1 cellular context compared by ENCODE assay signal in the genomic region with DNA sequence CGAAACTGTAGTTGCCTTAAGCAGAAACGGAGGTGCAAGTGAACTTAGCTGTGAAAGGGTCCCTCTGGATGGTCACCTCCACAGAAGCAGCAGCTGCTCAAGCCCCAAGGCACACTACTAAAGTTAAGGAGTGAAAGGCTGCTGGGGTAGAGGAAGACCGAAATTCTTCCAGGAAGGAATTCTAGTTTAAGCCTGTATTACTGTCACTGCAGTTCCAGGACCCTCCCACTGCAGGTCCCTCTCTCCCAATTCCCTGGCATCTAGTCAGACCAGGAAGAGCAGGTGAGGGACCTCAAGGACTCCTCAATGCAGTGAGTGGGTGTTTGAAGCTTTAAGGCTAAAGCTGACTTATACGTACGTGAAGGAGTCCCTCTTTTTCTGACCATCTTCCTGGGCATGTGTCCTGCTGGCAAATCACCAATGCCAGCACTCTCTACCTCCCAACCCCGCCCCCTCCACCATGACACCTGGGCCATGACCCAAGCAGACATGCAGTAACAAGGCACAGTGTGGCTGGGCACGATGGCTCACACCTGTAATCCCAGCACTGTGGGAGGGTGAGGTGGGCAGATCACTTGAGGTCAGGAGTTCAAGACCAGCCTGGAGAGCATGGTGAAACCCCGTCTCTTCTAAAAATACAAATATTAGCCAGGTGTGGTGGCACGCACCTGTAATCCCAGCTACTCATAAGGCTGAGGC.
TF ChIP-seq lines count a peak whose summit lies in the region.

No MANE protein-coding gene starts in this region.

TF ChIP-seq in A549, 52 proteins besides CTCF, POLR2A, EP300 and RAD21 (continued from another document):
- TF ChIP-seq NPAS2 (CRISPR knock-in tag; IDR thresholded peaks at IDR 0.05; ENCODE audit: borderline replicate concordance) (no peak), CBX2 (IDR thresholded peaks at IDR 0.05; ENCODE audit: borderline replicate concordance, low read depth) (no peak), MAZ (IDR thresholded peaks at IDR 0.05; ENCODE audit: borderline replicate concordance, low read depth, low read length) (no peak), ELK1 (IDR thresholded peaks at IDR 0.05; ENCODE audit: low read depth, low read length) (no peak)
